In genomic region chr2:147800316-147800715, GRCh38 we compare ENCODE assay signal across 31 cellular contexts.
"Had no signal": no experiment of that assay in that cellular context is flagged by ENCODE, and none has a peak within 500 bp of the region (broad histone marks: within the 10 kb centered on the region; RNA-seq: fewer than 3 reads in every experiment).

No MANE protein-coding gene starts in this region.

- ATAC-seq: activated CD4-positive, CD25-positive, alpha-beta regulatory T cell treated with anti-CD3 and anti-CD28 coated beads, Interleukin-2, amount 50 U/mL, for 24 hours; activated CD8-positive, alpha-beta memory T cell treated with anti-CD3 and anti-CD28 coated beads, Interleukin-2, amount 10 ng/mL, durations not matched to agents 7 days and 5 days; activated CD8-positive, alpha-beta T cell treated with anti-CD3 and anti-CD28 coated beads, Interleukin-2, amount 10 ng/mL, durations not matched to agents 7 days and 5 days; activated naive CD8-positive, alpha-beta T cell treated with anti-CD3 and anti-CD28 coated beads, Interleukin-2, amount 50 U/mL, for 24 hours; body of pancreas; gastroesophageal sphincter; T-helper 17 cell had no signal

- H3K27ac ChIP-seq: adrenal gland, body of pancreas, colonic mucosa, epithelial cell of prostate, esophagus squamous epithelium, gastroesophageal sphincter, WERI-Rb-1 had no signal

- H3K27ac Mint-ChIP-seq: activated B cell treated with CpG ODN at 0.5 μM for 24 hours; activated CD4-positive, alpha-beta memory T cell treated with anti-CD3 and anti-CD28 coated beads for 36 hours; activated CD8-positive, alpha-beta memory T cell treated with anti-CD3 and anti-CD28 coated beads, Interleukin-2, amount 10 ng/mL, durations not matched to agents 7 days and 5 days; activated CD8-positive, alpha-beta T cell treated with anti-CD3 and anti-CD28 coated beads, Interleukin-2, amount 10 ng/mL, durations not matched to agents 7 days and 5 days; activated naive CD4-positive, alpha-beta T cell treated with anti-CD3 and anti-CD28 coated beads for 36 hours; activated naive CD4-positive, alpha-beta T cell treated with anti-CD3 and anti-CD28 coated beads, Interleukin-2, amount 50 U/mL, for 24 hours; activated naive CD8-positive, alpha-beta T cell treated with anti-CD3 and anti-CD28 coated beads for 36 hours; activated naive CD8-positive, alpha-beta T cell treated with anti-CD3 and anti-CD28 coated beads, Interleukin-2, amount 50 U/mL, for 24 hours; activated T-helper 1 cell treated with anti-CD3 and anti-CD28 coated beads, Interleukin-12 subunit alpha, Interleukin-12 subunit beta, Interleukin-2, Interleukin-4 antibody, amounts not matched to agents 30 ng/mL and 10 ng/mL and 1 ng/mL, durations not matched to agents 14 hours and 24 hours and 36 hours; activated T-helper 2 cell treated with anti-CD3 and anti-CD28 coated beads, Interferon-gamma antibody, Interleukin-2, Interleukin-4, amounts not matched to agents 10 μg/mL and 5 μg/mL and 100 μg/mL, durations not matched to agents 14 hours and 24 hours and 36 hours; T-helper 17 cell; T-helper 2 cell treated with Interferon-gamma antibody and Interleukin-4, amounts not matched to agents 5 μg/mL and 100 μg/mL, for 36 hours had no signal

- DNase-seq: activated B cell treated with CpG ODN at 0.5 μM for 24 hours; activated CD4-positive, alpha-beta memory T cell treated with anti-CD3 and anti-CD28 coated beads for 36 hours; activated CD4-positive, alpha-beta T cell treated with anti-CD3 and anti-CD28 coated beads for 48 hours; activated CD8-positive, alpha-beta memory T cell treated with anti-CD3 and anti-CD28 coated beads, Interleukin-2, amount 10 ng/mL, durations not matched to agents 7 days and 5 days; activated CD8-positive, alpha-beta memory T cell treated with anti-CD3 and anti-CD28 coated beads, Interleukin-2, amount 50 U/mL, for 4 hours; activated CD8-positive, alpha-beta T cell treated with anti-CD3 and anti-CD28 coated beads, Interleukin-2, amount 10 ng/mL, durations not matched to agents 7 days and 5 days; activated effector memory CD4-positive, alpha-beta T cell treated with anti-CD3 and anti-CD28 coated beads, Interleukin-2, amount 50 U/mL, for 16 hours; activated naive CD4-positive, alpha-beta T cell treated with anti-CD3 and anti-CD28 coated beads for 36 hours; activated naive CD8-positive, alpha-beta T cell treated with anti-CD3 and anti-CD28 coated beads for 36 hours; activated naive CD8-positive, alpha-beta T cell treated with anti-CD3 and anti-CD28 coated beads, Interleukin-2, amount 50 U/mL, for 24 hours; activated T-cell treated with anti-CD3 and anti-CD28 coated beads, Interleukin-2, amount 50 U/mL, for 1 hour; activated T-cell treated with anti-CD3 and anti-CD28 coated beads, Interleukin-2, amount 50 U/mL, for 48 hours; adrenal gland; amygdala; aorta; body of pancreas; colonic mucosa; effector CD8-positive, alpha-beta T cell; esophagus squamous epithelium; foreskin melanocyte; T-helper 1 cell; T-helper 17 cell; T1000; WERI-Rb-1 had no signal

- H3K4me3 Mint-ChIP-seq: activated B cell treated with CpG ODN at 0.5 μM for 24 hours; activated CD4-positive, alpha-beta memory T cell treated with anti-CD3 and anti-CD28 coated beads for 36 hours; activated CD8-positive, alpha-beta memory T cell treated with anti-CD3 and anti-CD28 coated beads, Interleukin-2, amount 10 ng/mL, durations not matched to agents 7 days and 5 days; activated CD8-positive, alpha-beta T cell treated with anti-CD3 and anti-CD28 coated beads, Interleukin-2, amount 10 ng/mL, durations not matched to agents 7 days and 5 days; activated naive CD4-positive, alpha-beta T cell treated with anti-CD3 and anti-CD28 coated beads for 36 hours; activated naive CD4-positive, alpha-beta T cell treated with anti-CD3 and anti-CD28 coated beads, Interleukin-2, amount 50 U/mL, for 24 hours; activated naive CD8-positive, alpha-beta T cell treated with anti-CD3 and anti-CD28 coated beads for 36 hours; activated naive CD8-positive, alpha-beta T cell treated with anti-CD3 and anti-CD28 coated beads, Interleukin-2, amount 50 U/mL, for 24 hours; activated T-helper 1 cell treated with anti-CD3 and anti-CD28 coated beads, Interleukin-12 subunit alpha, Interleukin-12 subunit beta, Interleukin-2, Interleukin-4 antibody, amounts not matched to agents 30 ng/mL and 10 ng/mL and 1 ng/mL, durations not matched to agents 14 hours and 24 hours and 36 hours; T-helper 17 cell; T-helper 2 cell treated with Interferon-gamma antibody and Interleukin-4, amounts not matched to agents 5 μg/mL and 100 μg/mL, for 36 hours had no signal

- H3K27me3 ChIP-seq: adrenal gland, body of pancreas, colonic mucosa, esophagus squamous epithelium, gastroesophageal sphincter had no signal

- H3K4me3 ChIP-seq: adrenal gland, body of pancreas, colonic mucosa, esophagus squamous epithelium, gastroesophageal sphincter had no signal

- H3K4me1 ChIP-seq: adrenal gland, body of pancreas, colonic mucosa, esophagus squamous epithelium had no signal

- H3K9me3 ChIP-seq: adrenal gland, body of pancreas, colonic mucosa, esophagus squamous epithelium, gastroesophageal sphincter had no signal

- H3K9me3 Mint-ChIP-seq: activated B cell treated with CpG ODN at 0.5 μM for 24 hours; activated CD4-positive, alpha-beta memory T cell treated with anti-CD3 and anti-CD28 coated beads for 36 hours; activated naive CD4-positive, alpha-beta T cell treated with anti-CD3 and anti-CD28 coated beads for 36 hours; activated naive CD4-positive, alpha-beta T cell treated with anti-CD3 and anti-CD28 coated beads, Interleukin-2, amount 50 U/mL, for 24 hours; activated naive CD8-positive, alpha-beta T cell treated with anti-CD3 and anti-CD28 coated beads for 36 hours; activated naive CD8-positive, alpha-beta T cell treated with anti-CD3 and anti-CD28 coated beads, Interleukin-2, amount 50 U/mL, for 24 hours; activated T-helper 1 cell treated with anti-CD3 and anti-CD28 coated beads, Interleukin-12 subunit alpha, Interleukin-12 subunit beta, Interleukin-2, Interleukin-4 antibody, amounts not matched to agents 30 ng/mL and 10 ng/mL and 1 ng/mL, durations not matched to agents 14 hours and 24 hours and 36 hours; activated T-helper 2 cell treated with anti-CD3 and anti-CD28 coated beads, Interferon-gamma antibody, Interleukin-2, Interleukin-4, amounts not matched to agents 10 μg/mL and 5 μg/mL and 100 μg/mL, durations not matched to agents 14 hours and 24 hours and 36 hours; T-helper 2 cell treated with Interferon-gamma antibody and Interleukin-4, amounts not matched to agents 5 μg/mL and 100 μg/mL, for 36 hours had no signal

- H3K27me3 Mint-ChIP-seq: activated B cell treated with CpG ODN at 0.5 μM for 24 hours; activated CD4-positive, alpha-beta memory T cell treated with anti-CD3 and anti-CD28 coated beads for 36 hours; activated naive CD4-positive, alpha-beta T cell treated with anti-CD3 and anti-CD28 coated beads, Interleukin-2, amount 50 U/mL, for 24 hours; activated naive CD8-positive, alpha-beta T cell treated with anti-CD3 and anti-CD28 coated beads for 36 hours; activated naive CD8-positive, alpha-beta T cell treated with anti-CD3 and anti-CD28 coated beads, Interleukin-2, amount 50 U/mL, for 24 hours; T-helper 17 cell had no signal

- H3K36me3 ChIP-seq: adrenal gland, colonic mucosa, esophagus squamous epithelium, gastroesophageal sphincter, WERI-Rb-1 had no signal

- H3K36me3 Mint-ChIP-seq: activated CD4-positive, alpha-beta memory T cell treated with anti-CD3 and anti-CD28 coated beads for 36 hours; activated CD8-positive, alpha-beta memory T cell treated with anti-CD3 and anti-CD28 coated beads, Interleukin-2, amount 10 ng/mL, durations not matched to agents 7 days and 5 days; activated naive CD4-positive, alpha-beta T cell treated with anti-CD3 and anti-CD28 coated beads, Interleukin-2, amount 50 U/mL, for 24 hours; activated naive CD8-positive, alpha-beta T cell treated with anti-CD3 and anti-CD28 coated beads for 36 hours had no signal
